9 cellular contexts compared by ENCODE assay signal in genomic region chr1:227887697-227888403, GRCh38. TPM values are rescaled to one million over a fixed set of nuclear protein-coding genes. Genes with fewer than 3 reads are reported as not detected.
A peak's percentile ranks its signal among the peaks of the same experiment; 100 is the strongest.
DNase-seq lines count a peak whose midpoint lies in the region; ATAC-seq and TF ChIP-seq lines count a peak whose summit lies in the region.
"Had no signal": no experiment of that assay in that cellular context is flagged by ENCODE, and none has a peak within 500 bp of the region (broad histone marks: within the 10 kb centered on the region; RNA-seq: fewer than 3 reads in every experiment).

No MANE protein-coding gene starts in this region.

- H3K27me3 ChIP-seq in esophagus squamous epithelium = no peaks in the 10 kb centered on the region

- H3K4me1 ChIP-seq in esophagus squamous epithelium = peaks cover 27 to 56% (median 30%) of the 10 kb centered on the region in 3 donors

- no peaks in the 10 kb centered on the region for H3K36me3 Mint-ChIP-seq in natural killer cell treated with Interleukin-12 subunit alpha and Interleukin-12 subunit beta and Interleukin-15 and Interleukin-18, amount 100 ng/mL, for 72 hours

- H3K4me1 Mint-ChIP-seq in natural killer cell treated with Interleukin-12 subunit alpha and Interleukin-12 subunit beta and Interleukin-15 and Interleukin-18, amount 100 ng/mL, for 72 hours (ENCODE audit: low read depth in 2 of 2) = peaks cover 5 to 8% of the 10 kb centered on the region in 2 donors

- peak overlapping the region; percentile 83 to 92 (median 88) for H3K27ac ChIP-seq in esophagus squamous epithelium

- no peaks in the 10 kb centered on the region for H3K9me3 ChIP-seq in esophagus squamous epithelium

- H3K27me3 Mint-ChIP-seq in natural killer cell treated with Interleukin-12 subunit alpha and Interleukin-12 subunit beta and Interleukin-15 and Interleukin-18, amount 100 ng/mL, for 72 hours = no peaks in the 10 kb centered on the region

- DNase-seq in stimulated activated CD4-positive, alpha-beta T cell treated with anti-CD3 and anti-CD28 coated beads, Interleukin-15, amount 100 ng/mL, for 24 hours = peak; percentile 54
- DNase-seq in stimulated activated CD4-positive, alpha-beta T cell treated with anti-CD3 and anti-CD28 coated beads, Interleukin-2, amount 100 ng/mL, for 48 hours = no peak
- DNase-seq in esophagus squamous epithelium (lab: John Stamatoyannopoulos, UW) (no peak), Kasumi-1 (lab: John Stamatoyannopoulos, UW) (no peak)
- no peak for DNase-seq in natural killer cell treated with Interleukin-12 subunit alpha and Interleukin-12 subunit beta and Interleukin-15 and Interleukin-18, amount 100 ng/mL, for 72 hours (ENCODE audit: low spot score)

- peak overlapping the region; percentile 59 for H3K4me3 Mint-ChIP-seq in natural killer cell treated with Interleukin-12 subunit alpha and Interleukin-12 subunit beta and Interleukin-15 and Interleukin-18, amount 100 ng/mL, for 72 hours
- H3K4me3 Mint-ChIP-seq: T-helper 2 cell treated with Interferon-gamma antibody and Interleukin-4, amounts not matched to agents 5 μg/mL and 100 μg/mL, for 36 hours had no signal

- peak in 1 of 4 donors; percentile 41 for TF ChIP-seq POLR2A in esophagus squamous epithelium (IDR thresholded peaks at IDR 0.05)
- no peak for TF ChIP-seq POLR2A in GM18505 (IDR thresholded peaks at IDR 0.05; ENCODE audit: borderline replicate concordance, extremely low read depth, insufficient read depth, insufficient read length)

- H3K9me3 Mint-ChIP-seq in natural killer cell treated with Interleukin-12 subunit alpha and Interleukin-12 subunit beta and Interleukin-15 and Interleukin-18, amount 100 ng/mL, for 72 hours = no peaks in the 10 kb centered on the region
- H3K9me3 Mint-ChIP-seq: T-helper 2 cell treated with Interferon-gamma antibody and Interleukin-4, amounts not matched to agents 5 μg/mL and 100 μg/mL, for 36 hours had no signal

- 49 to 69% methylated on average over 10 to 15 of the region's 40 CpGs for WGBS in esophagus squamous epithelium, 2 donors

- intact Hi-C loops in esophagus squamous epithelium (cut with DNase I) = loop anchor here (5.0 to 10.0 kb wide), 2 partner anchors 101 to 123 kb away; no protein-coding TSS in a partner anchor

- peak in 1 of 2 donors; percentile 28 for ATAC-seq in natural killer cell treated with Interleukin-12 subunit alpha and Interleukin-12 subunit beta and Interleukin-15 and Interleukin-18, amount 100 ng/mL, for 72 hours
- ATAC-seq in HG03280 (IDR thresholded peaks at IDR 0.05; ENCODE audit: unreplicated experiment) = no peak
- no peak for ATAC-seq in GM18505 (IDR thresholded peaks at IDR 0.05; ENCODE audit: unreplicated experiment)
- ATAC-seq in HG03135 (IDR thresholded peaks at IDR 0.05; ENCODE audit: unreplicated experiment) = no peak

- peak overlapping the region; percentile 23 to 74 (median 51) for H3K4me3 ChIP-seq in esophagus squamous epithelium

- no peak overlapping the region for H3K27ac Mint-ChIP-seq in natural killer cell treated with Interleukin-12 subunit alpha and Interleukin-12 subunit beta and Interleukin-15 and Interleukin-18, amount 100 ng/mL, for 72 hours
- H3K27ac Mint-ChIP-seq: T-helper 2 cell treated with Interferon-gamma antibody and Interleukin-4, amounts not matched to agents 5 μg/mL and 100 μg/mL, for 36 hours had no signal

- TF ChIP-seq CTCF in esophagus squamous epithelium (IDR thresholded peaks at IDR 0.05) = no peak

- H3K36me3 ChIP-seq in esophagus squamous epithelium = no peaks in the 10 kb centered on the region

RNA-seq across cellular contexts. Expression of gene WNT9A, which starts 59.9 kb away (rescaled TPM):
- 1 to 10 TPM; 1.7 to 5.9 (median 2.8) TPM for total RNA-seq in esophagus squamous epithelium
- under 1 TPM in 1 of 2 donors, not detected in 1; 0.11 TPM for total RNA-seq in natural killer cell treated with Interleukin-12 subunit alpha and Interleukin-12 subunit beta and Interleukin-15 and Interleukin-18, amount 100 ng/mL, for 72 hours
